ENCODE assay signal across 9 cellular contexts in genomic region chr19:42402376-42403116, GRCh38. TPM values are rescaled to one million over a fixed set of nuclear protein-coding genes. Genes with fewer than 3 reads are reported as not detected.
DNase-seq lines count a peak whose midpoint lies in the region; ATAC-seq, FAIRE-seq and TF ChIP-seq lines count a peak whose summit lies in the region.
"Had no signal": no experiment of that assay in that cellular context is flagged by ENCODE, and none has a peak within 500 bp of the region (broad histone marks: within the 10 kb centered on the region; RNA-seq: fewer than 3 reads in every experiment).

No MANE protein-coding gene starts in this region.

- H3K4me1 ChIP-seq in BLaER1, result peaks cover 41% of the 10 kb centered on the region

- H3K4me1 Mint-ChIP-seq in IgD-negative memory B cell (peaks cover 14 to 18% (median 18%) of the 10 kb centered on the region in 3 donors), natural killer cell (peaks cover 11 to 53% of the 10 kb centered on the region in 2 donors)

- peaks cover 6% of the 10 kb centered on the region for H3K36me3 Mint-ChIP-seq in IgD-negative memory B cell
- H3K36me3 Mint-ChIP-seq in natural killer cell, result no peaks in the 10 kb centered on the region

- H4K20me1 ChIP-seq in BLaER1, result peaks cover 28% of the 10 kb centered on the region

- FAIRE-seq in bronchial epithelial cell (lab: Jason Lieb, UNC), result no peak

- intact Hi-C loops in natural killer cell (cut with micrococcal nuclease), result no loop called here

- H3K4me2 ChIP-seq in BLaER1, result peak overlapping the region; percentile 92

- H3K4me3 ChIP-seq in BLaER1 (peak overlapping the region; percentile 70), bronchial epithelial cell (ENCODE audit: low read depth, low read length) (peak overlapping the region; percentile 44)
- H3K4me3 ChIP-seq: SJSA1 had no signal

- H3K9me3 ChIP-seq in BLaER1, result no peaks in the 10 kb centered on the region
- H3K9me3 ChIP-seq: SJSA1 had no signal

- H3K9me3 Mint-ChIP-seq in IgD-negative memory B cell (no peaks in the 10 kb centered on the region), natural killer cell (no peaks in the 10 kb centered on the region)

- H3K9ac ChIP-seq in BLaER1, result peak overlapping the region; percentile 78

- ATAC-seq in natural killer cell, result no peak
- no peak for ATAC-seq in HG03354 (IDR thresholded peaks at IDR 0.05; ENCODE audit: poor library complexity, severe bottlenecking, unreplicated experiment)

- peaks cover 43% of the 10 kb centered on the region for H3K36me3 ChIP-seq in BLaER1
- peaks cover 3% of the 10 kb centered on the region for H3K36me3 ChIP-seq in bronchial epithelial cell (ENCODE audit: control insufficient read depth, insufficient read depth, low read length)

- no peaks in the 10 kb centered on the region for H3K27me3 Mint-ChIP-seq in IgD-negative memory B cell
- no peaks in the 10 kb centered on the region for H3K27me3 Mint-ChIP-seq in natural killer cell (ENCODE audit: low read depth in 2 of 2)

- H3K27ac Mint-ChIP-seq in IgD-negative memory B cell, result peak overlapping the region in 2 of 3 donors; percentile 80 to 86
- H3K27ac Mint-ChIP-seq in natural killer cell, result peak overlapping the region in 1 of 2 donors; percentile 86

- no peak for DNase-seq in bronchial epithelial cell (ENCODE audit: low read depth)
- DNase-seq in natural killer cell, result no peak
- no peak for DNase-seq in NCI-H128 (lab: John Stamatoyannopoulos, UW; ENCODE audit: unreplicated experiment)
- DNase-seq in effector CD8-positive, alpha-beta T cell (lab: John Stamatoyannopoulos, UW), result no peak
- DNase-seq in NOMO-1 treated with dmso at 0.1 percent for 144 hours (lab: John Stamatoyannopoulos, UW; ENCODE audit: unreplicated experiment), result no peak

- no peak for TF ChIP-seq CTCF in bronchial epithelial cell (IDR thresholded peaks at IDR 0.05; ENCODE audit: insufficient read depth, low read length, severe bottlenecking)
- no peak for TF ChIP-seq CTCF in natural killer cell (IDR thresholded peaks at IDR 0.05)

- H3K27me3 ChIP-seq in BLaER1, result no peaks in the 10 kb centered on the region
- H3K27me3 ChIP-seq in bronchial epithelial cell (ENCODE audit: control insufficient read depth, insufficient read depth, low read length), result no peaks in the 10 kb centered on the region
- H3K27me3 ChIP-seq: SJSA1 had no signal

- H3K27ac ChIP-seq in BLaER1, result peak overlapping the region; percentile 55; the same call in 1 of the 2 replicates
- H3K27ac ChIP-seq: SJSA1 had no signal

- H3K4me3 Mint-ChIP-seq in IgD-negative memory B cell (peak overlapping the region; percentile 84 to 90 (median 89)), natural killer cell (peak overlapping the region; percentile 89)

RNA-seq across cellular contexts. Expression of gene CNFN, which starts 12.4 kb away (rescaled TPM):
- 42.5 TPM for polyA plus RNA-seq in IgD-negative memory B cell
- total RNA-seq in bronchial epithelial cell, result 1.7 TPM in 1 of 2 replicates, not detected in the other
- 1 to 10 TPM in 1 of 3 donors, not detected in 2; 1.3 TPM for total RNA-seq in natural killer cell
- total RNA-seq: SJSA1 had no signal

RNA-seq across cellular contexts. Expression of gene LIPE, which starts 24.6 kb away (rescaled TPM):
- polyA plus RNA-seq in IgD-negative memory B cell, result 15.0 TPM
- total RNA-seq in bronchial epithelial cell (7.6 and 8.6 TPM in 2 replicates), natural killer cell (10 to 100 TPM in 2 of 3 donors, 1 to 10 TPM in 1; 5.3 to 13.3 (median 11.7) TPM)

RNA-seq across cellular contexts. Expression of gene CXCL17, which starts 40.2 kb away (rescaled TPM):
- polyA plus RNA-seq in IgD-negative memory B cell, result 0.25 TPM
- total RNA-seq in bronchial epithelial cell (1.1 and 5.8 TPM in 2 replicates), natural killer cell (not detected)
- total RNA-seq: SJSA1 had no signal
